1 cellular context compared by ENCODE assay signal in genomic region chr7:26506196-26506595, GRCh38.
TF ChIP-seq lines count a peak whose summit lies in the region.

No MANE protein-coding gene starts in this region.

TF ChIP-seq in K562, 482 proteins besides CTCF, POLR2A, EP300 and RAD21 (continued from another document):
- TF ChIP-seq SMC3 (conservative IDR thresholded peaks at IDR 0.05; ENCODE audit: insufficient read depth, low read depth, low read length) (no peak), SMARCA5 (IDR thresholded peaks at IDR 0.05) (no peak), TAF1 (IDR thresholded peaks at IDR 0.05; ENCODE audit: control insufficient read depth, extremely low read depth, insufficient read depth, low read length, severe bottlenecking) (no peak), FOXA3 (CRISPR knock-in tag; conservative IDR thresholded peaks at IDR 0.05 in 1 of 2, IDR thresholded peaks at IDR 0.05 in 1 of 2) (no peak), ZNF3 (CRISPR knock-in tag; IDR thresholded peaks at IDR 0.05) (no peak), NEUROD1 (IDR thresholded peaks at IDR 0.05; ENCODE audit: borderline replicate concordance, low read depth, low read length, partially characterized antibody) (no peak), MTF1 (CRISPR knock-in tag; IDR thresholded peaks at IDR 0.05; ENCODE audit: borderline replicate concordance) (no peak), ARNT (IDR thresholded peaks at IDR 0.05) (no peak), PHTF2 (CRISPR knock-in tag; IDR thresholded peaks at IDR 0.05) (no peak), MAFF (IDR thresholded peaks at IDR 0.05; ENCODE audit: low read length) (0 out of 2 replicates have a peak, but pooled peaks have one; percentile 28), C11orf30 (IDR thresholded peaks at IDR 0.05; ENCODE audit: low read depth) (peak; percentile 43; the same call in 1 of the 2 replicates), TEAD4 (IDR thresholded peaks at IDR 0.05; ENCODE audit: low read length) (no peak), TEAD4 (CRISPR knock-in tag; IDR thresholded peaks at IDR 0.05; ENCODE audit: borderline replicate concordance) (no peak), MAFG (tag; conservative IDR thresholded peaks at IDR 0.05) (peak; percentile 34; the same call in 1 of the 2 replicates), CAMTA2 (CRISPR knock-in tag; conservative IDR thresholded peaks at IDR 0.05) (no peak), CCAR2 (IDR thresholded peaks at IDR 0.05; ENCODE audit: low read depth, low read length) (no peak), ZNF551 (CRISPR knock-in tag; IDR thresholded peaks at IDR 0.05) (no peak), ZNF668 (CRISPR knock-in tag; IDR thresholded peaks at IDR 0.05) (no peak), ZNF316 (IDR thresholded peaks at IDR 0.05) (peak; percentile 62), TRIM24 (IDR thresholded peaks at IDR 0.05) (no peak)
- TF ChIP-seq, protein P1, sequence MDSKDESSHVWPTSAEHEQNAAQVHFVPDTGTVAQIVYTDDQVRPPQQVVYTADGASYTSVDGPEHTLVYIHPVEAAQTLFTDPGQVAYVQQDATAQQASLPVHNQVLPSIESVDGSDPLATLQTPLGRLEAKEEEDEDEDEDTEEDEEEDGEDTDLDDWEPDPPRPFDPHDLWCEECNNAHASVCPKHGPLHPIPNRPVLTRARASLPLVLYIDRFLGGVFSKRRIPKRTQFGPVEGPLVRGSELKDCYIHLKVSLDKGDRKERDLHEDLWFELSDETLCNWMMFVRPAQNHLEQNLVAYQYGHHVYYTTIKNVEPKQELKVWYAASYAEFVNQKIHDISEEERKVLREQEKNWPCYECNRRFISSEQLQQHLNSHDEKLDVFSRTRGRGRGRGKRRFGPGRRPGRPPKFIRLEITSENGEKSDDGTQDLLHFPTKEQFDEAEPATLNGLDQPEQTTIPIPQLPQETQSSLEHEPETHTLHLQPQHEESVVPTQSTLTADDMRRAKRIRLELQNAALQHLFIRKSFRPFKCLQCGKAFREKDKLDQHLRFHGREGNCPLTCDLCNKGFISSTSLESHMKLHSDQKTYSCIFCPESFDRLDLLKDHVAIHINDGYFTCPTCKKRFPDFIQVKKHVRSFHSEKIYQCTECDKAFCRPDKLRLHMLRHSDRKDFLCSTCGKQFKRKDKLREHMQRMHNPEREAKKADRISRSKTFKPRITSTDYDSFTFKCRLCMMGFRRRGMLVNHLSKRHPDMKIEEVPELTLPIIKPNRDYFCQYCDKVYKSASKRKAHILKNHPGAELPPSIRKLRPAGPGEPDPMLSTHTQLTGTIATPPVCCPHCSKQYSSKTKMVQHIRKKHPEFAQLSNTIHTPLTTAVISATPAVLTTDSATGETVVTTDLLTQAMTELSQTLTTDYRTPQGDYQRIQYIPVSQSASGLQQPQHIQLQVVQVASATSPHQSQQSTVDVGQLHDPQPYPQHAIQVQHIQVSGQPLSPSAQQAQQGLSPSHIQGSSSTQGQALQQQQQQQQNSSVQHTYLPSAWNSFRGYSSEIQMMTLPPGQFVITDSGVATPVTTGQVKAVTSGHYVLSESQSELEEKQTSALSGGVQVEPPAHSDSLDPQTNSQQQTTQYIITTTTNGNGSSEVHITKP (IDR thresholded peaks at IDR 0.05; ENCODE audit: partially characterized antibody): no peak
- TF ChIP-seq, protein P2, sequence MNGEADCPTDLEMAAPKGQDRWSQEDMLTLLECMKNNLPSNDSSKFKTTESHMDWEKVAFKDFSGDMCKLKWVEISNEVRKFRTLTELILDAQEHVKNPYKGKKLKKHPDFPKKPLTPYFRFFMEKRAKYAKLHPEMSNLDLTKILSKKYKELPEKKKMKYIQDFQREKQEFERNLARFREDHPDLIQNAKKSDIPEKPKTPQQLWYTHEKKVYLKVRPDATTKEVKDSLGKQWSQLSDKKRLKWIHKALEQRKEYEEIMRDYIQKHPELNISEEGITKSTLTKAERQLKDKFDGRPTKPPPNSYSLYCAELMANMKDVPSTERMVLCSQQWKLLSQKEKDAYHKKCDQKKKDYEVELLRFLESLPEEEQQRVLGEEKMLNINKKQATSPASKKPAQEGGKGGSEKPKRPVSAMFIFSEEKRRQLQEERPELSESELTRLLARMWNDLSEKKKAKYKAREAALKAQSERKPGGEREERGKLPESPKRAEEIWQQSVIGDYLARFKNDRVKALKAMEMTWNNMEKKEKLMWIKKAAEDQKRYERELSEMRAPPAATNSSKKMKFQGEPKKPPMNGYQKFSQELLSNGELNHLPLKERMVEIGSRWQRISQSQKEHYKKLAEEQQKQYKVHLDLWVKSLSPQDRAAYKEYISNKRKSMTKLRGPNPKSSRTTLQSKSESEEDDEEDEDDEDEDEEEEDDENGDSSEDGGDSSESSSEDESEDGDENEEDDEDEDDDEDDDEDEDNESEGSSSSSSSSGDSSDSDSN (IDR thresholded peaks at IDR 0.05; ENCODE audit: borderline replicate concordance in 1 of 2, low read depth in 2 of 2, low read length in 2 of 2): no peak
